ENCODE assay signal across 1 cellular context in the genomic region with DNA sequence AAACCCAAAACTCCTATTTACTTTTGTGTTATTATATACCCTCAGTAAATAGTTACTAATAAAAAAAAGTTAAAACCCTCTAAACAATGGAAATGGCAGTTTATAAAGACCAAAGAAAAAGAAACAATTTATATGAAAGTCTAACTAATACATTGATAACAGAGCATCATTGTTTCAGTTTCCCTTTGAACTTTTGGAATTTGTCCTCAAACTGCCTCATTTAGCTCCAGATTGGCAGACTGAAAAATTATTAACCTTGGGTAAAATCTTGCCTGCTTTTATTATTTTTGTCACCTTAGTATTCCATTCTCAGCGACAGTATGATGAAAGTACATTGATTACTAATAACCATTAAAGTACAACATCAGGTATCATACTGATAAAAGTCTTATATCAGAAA.
A peak's percentile ranks its signal among the peaks of the same experiment; 100 is the strongest.
TF ChIP-seq lines count a peak whose summit lies in the region.

No MANE protein-coding gene starts in this region.

TF ChIP-seq in HepG2, 621 proteins besides CTCF, POLR2A, EP300 and RAD21 (continued from another document):
- TF ChIP-seq, protein P1, sequence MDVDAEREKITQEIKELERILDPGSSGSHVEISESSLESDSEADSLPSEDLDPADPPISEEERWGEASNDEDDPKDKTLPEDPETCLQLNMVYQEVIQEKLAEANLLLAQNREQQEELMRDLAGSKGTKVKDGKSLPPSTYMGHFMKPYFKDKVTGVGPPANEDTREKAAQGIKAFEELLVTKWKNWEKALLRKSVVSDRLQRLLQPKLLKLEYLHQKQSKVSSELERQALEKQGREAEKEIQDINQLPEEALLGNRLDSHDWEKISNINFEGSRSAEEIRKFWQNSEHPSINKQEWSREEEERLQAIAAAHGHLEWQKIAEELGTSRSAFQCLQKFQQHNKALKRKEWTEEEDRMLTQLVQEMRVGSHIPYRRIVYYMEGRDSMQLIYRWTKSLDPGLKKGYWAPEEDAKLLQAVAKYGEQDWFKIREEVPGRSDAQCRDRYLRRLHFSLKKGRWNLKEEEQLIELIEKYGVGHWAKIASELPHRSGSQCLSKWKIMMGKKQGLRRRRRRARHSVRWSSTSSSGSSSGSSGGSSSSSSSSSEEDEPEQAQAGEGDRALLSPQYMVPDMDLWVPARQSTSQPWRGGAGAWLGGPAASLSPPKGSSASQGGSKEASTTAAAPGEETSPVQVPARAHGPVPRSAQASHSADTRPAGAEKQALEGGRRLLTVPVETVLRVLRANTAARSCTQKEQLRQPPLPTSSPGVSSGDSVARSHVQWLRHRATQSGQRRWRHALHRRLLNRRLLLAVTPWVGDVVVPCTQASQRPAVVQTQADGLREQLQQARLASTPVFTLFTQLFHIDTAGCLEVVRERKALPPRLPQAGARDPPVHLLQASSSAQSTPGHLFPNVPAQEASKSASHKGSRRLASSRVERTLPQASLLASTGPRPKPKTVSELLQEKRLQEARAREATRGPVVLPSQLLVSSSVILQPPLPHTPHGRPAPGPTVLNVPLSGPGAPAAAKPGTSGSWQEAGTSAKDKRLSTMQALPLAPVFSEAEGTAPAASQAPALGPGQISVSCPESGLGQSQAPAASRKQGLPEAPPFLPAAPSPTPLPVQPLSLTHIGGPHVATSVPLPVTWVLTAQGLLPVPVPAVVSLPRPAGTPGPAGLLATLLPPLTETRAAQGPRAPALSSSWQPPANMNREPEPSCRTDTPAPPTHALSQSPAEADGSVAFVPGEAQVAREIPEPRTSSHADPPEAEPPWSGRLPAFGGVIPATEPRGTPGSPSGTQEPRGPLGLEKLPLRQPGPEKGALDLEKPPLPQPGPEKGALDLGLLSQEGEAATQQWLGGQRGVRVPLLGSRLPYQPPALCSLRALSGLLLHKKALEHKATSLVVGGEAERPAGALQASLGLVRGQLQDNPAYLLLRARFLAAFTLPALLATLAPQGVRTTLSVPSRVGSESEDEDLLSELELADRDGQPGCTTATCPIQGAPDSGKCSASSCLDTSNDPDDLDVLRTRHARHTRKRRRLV (CRISPR knock-in tag; IDR thresholded peaks at IDR 0.05): no peak
- no peak for TF ChIP-seq PAF1 (CRISPR knock-in tag; IDR thresholded peaks at IDR 0.05)
- no peak for TF ChIP-seq ZNF276 (CRISPR knock-in tag; IDR thresholded peaks at IDR 0.05; ENCODE audit: low read depth)
- TF ChIP-seq CHD4 (IDR thresholded peaks at IDR 0.05; ENCODE audit: borderline replicate concordance, low read length): no peak
- TF ChIP-seq ZSCAN25 (CRISPR knock-in tag; IDR thresholded peaks at IDR 0.05): no peak
- no peak for TF ChIP-seq SOX6 (IDR thresholded peaks at IDR 0.05)
- TF ChIP-seq SOX6 (CRISPR knock-in tag; IDR thresholded peaks at IDR 0.05): peak; percentile 66; the same call in 1 of the 2 replicates
- TF ChIP-seq NCOA2 (CRISPR knock-in tag; IDR thresholded peaks at IDR 0.05): peak; percentile 44; the same call in 1 of the 2 replicates
- TF ChIP-seq CREM (IDR thresholded peaks at IDR 0.05): peak; percentile 27; the same call in 1 of the 2 replicates
- TF ChIP-seq CREM (CRISPR knock-in tag; IDR thresholded peaks at IDR 0.05): no peak
- no peak for TF ChIP-seq RCOR2 (CRISPR knock-in tag; IDR thresholded peaks at IDR 0.05)
- peak; percentile 54 for TF ChIP-seq RARA (CRISPR knock-in tag; IDR thresholded peaks at IDR 0.05)
- TF ChIP-seq HNF4G (IDR thresholded peaks at IDR 0.05; ENCODE audit: borderline replicate concordance, low read depth, low read length): 0 out of 2 replicates have a peak, but pooled peaks have one; percentile 25
- TF ChIP-seq HNF4G (CRISPR knock-in tag; IDR thresholded peaks at IDR 0.05; ENCODE audit: borderline replicate concordance, low read depth): no peak
- no peak for TF ChIP-seq DNMT3B (CRISPR knock-in tag; conservative IDR thresholded peaks at IDR 0.05)
- no peak for TF ChIP-seq PBX2 (CRISPR knock-in tag; IDR thresholded peaks at IDR 0.05)
- TF ChIP-seq ARID2 (CRISPR knock-in tag; IDR thresholded peaks at IDR 0.05; ENCODE audit: borderline replicate concordance): no peak
- TF ChIP-seq JARID2 (CRISPR knock-in tag; IDR thresholded peaks at IDR 0.05; ENCODE audit: insufficient replicate concordance): no peak
- TF ChIP-seq NRL (CRISPR knock-in tag; IDR thresholded peaks at IDR 0.05; ENCODE audit: borderline replicate concordance): no peak
- peak; percentile 89 for TF ChIP-seq SOX5 (CRISPR knock-in tag; IDR thresholded peaks at IDR 0.05; ENCODE audit: borderline replicate concordance)
- no peak for TF ChIP-seq MTA1 (CRISPR knock-in tag; IDR thresholded peaks at IDR 0.05; ENCODE audit: borderline replicate concordance)
- peak; percentile 57 for TF ChIP-seq HNF4A (CRISPR knock-in tag; IDR thresholded peaks at IDR 0.05)
